ENCODE assay signal across 19 cellular contexts in genomic region chr1:88111806-88112205, GRCh38.
DNase-seq lines count a peak whose midpoint lies in the region; TF ChIP-seq lines count a peak whose summit lies in the region.
"Had no signal": no experiment of that assay in that cellular context is flagged by ENCODE, and none has a peak within 500 bp of the region (broad histone marks: within the 10 kb centered on the region; RNA-seq: fewer than 3 reads in every experiment).

No MANE protein-coding gene starts in this region.

- H2BK15ac ChIP-seq in neuronal stem cell (ENCODE audit: low read length), result no peak overlapping the region

- no peak overlapping the region for H2BK5ac ChIP-seq in neuronal stem cell (ENCODE audit: low read length)

- intact Hi-C loops in Calu3 (cut with micrococcal nuclease; ENCODE audit: unreplicated experiment), result loop anchor here (2.0 to 5.0 kb wide), 2 partner anchors 40 to 63 kb away; no protein-coding TSS in a partner anchor

- H3K4me1 ChIP-seq in neuronal stem cell (ENCODE audit: control insufficient read depth in 2 of 2, insufficient read depth in 1 of 2, low read depth in 1 of 2, low read length in 2 of 2) (no peaks in the 10 kb centered on the region), HAP-1 (no peaks in the 10 kb centered on the region)
- H3K4me1 ChIP-seq: Caco-2 had no signal

- H3K14ac ChIP-seq in neuronal stem cell (ENCODE audit: low read length), result no peak overlapping the region

- H3K27me3 Mint-ChIP-seq in Calu3 (ENCODE audit: unreplicated experiment), result no peaks in the 10 kb centered on the region
- H3K27me3 Mint-ChIP-seq: CD4-positive, alpha-beta T cell had no signal

- H3K36me3 ChIP-seq in neuronal stem cell (replicated peaks in 1 of 2; ENCODE audit: control insufficient read depth in 2 of 2, insufficient read depth in 2 of 2, low read length in 2 of 2), result no peaks in the 10 kb centered on the region
- H3K36me3 ChIP-seq in HAP-1 (replicated peaks), result no peaks in the 10 kb centered on the region

- H3K9me3 ChIP-seq in neuronal stem cell (replicated peaks in 1 of 2; ENCODE audit: control insufficient read depth in 2 of 2, insufficient read depth in 1 of 2, low read depth in 1 of 2, low read length in 2 of 2), result no peaks in the 10 kb centered on the region
- H3K9me3 ChIP-seq in HAP-1, result no peaks in the 10 kb centered on the region
- H3K9me3 ChIP-seq: Caco-2 had no signal

- peak overlapping the region; percentile 59 for H3K27ac Mint-ChIP-seq in Calu3 (ENCODE audit: unreplicated experiment)
- H3K27ac Mint-ChIP-seq: CD4-positive, alpha-beta T cell had no signal

- no peak overlapping the region for H3K18ac ChIP-seq in neuronal stem cell (ENCODE audit: low read length)

- H3K9ac ChIP-seq in neuronal stem cell (ENCODE audit: low read depth, low read length, poor library complexity), result no peak overlapping the region

- H3K4me3 ChIP-seq in epithelial cell of esophagus (ENCODE audit: low read length), result no peak overlapping the region
- no peak overlapping the region for H3K4me3 ChIP-seq in neuronal stem cell (ENCODE audit: low read length in 2 of 2)
- no peak overlapping the region for H3K4me3 ChIP-seq in HAP-1
- H3K4me3 ChIP-seq: K562 had no signal

- H3K4me2 ChIP-seq in neuronal stem cell (ENCODE audit: insufficient read depth, low read length, poor library complexity, severe bottlenecking), result no peak overlapping the region

- H2AK5ac ChIP-seq in neuronal stem cell (ENCODE audit: low read depth, low read length), result no peak overlapping the region

- no peaks in the 10 kb centered on the region for H3K79me1 ChIP-seq in neuronal stem cell (ENCODE audit: low read depth, low read length)

- no TSS peak for BruUV-seq in Calu3 (replicated peaks; lab: Mats Ljungman, UMichigan)

- peak overlapping the region; percentile 12 for H3K4me3 Mint-ChIP-seq in Calu3 (ENCODE audit: low read depth, unreplicated experiment)
- H3K4me3 Mint-ChIP-seq: CD4-positive, alpha-beta T cell had no signal

- H2BK120ac ChIP-seq in neuronal stem cell (ENCODE audit: low read depth, low read length), result no peak overlapping the region

- DNase-seq in Calu3 (peak; percentile 50), HT-29 (ENCODE audit: low spot score) (peak; percentile 80), epithelial cell of esophagus (ENCODE audit: low read depth) (peak; percentile 10), kidney glomerular epithelial cell (lab: John Stamatoyannopoulos, UW) (peak; percentile 22), neuronal stem cell (ENCODE audit: low spot score) (no peak), HAP-1 (ENCODE audit: low spot score in 2 of 2) (no peak), NCI-H1092 treated with DMSO at 0.1 percent for 48 hours (lab: John Stamatoyannopoulos, UW) (no peak)
- no peak for DNase-seq in activated CD4-positive, alpha-beta T cell treated with anti-CD3 and anti-CD28 coated beads for 1 hour
- DNase-seq: AML-193; Caco-2; CD4-positive, alpha-beta T cell; DMS153; DND-41; EL; GOT3; H7; IMR-90 had no signal

- no peak overlapping the region for H3K23ac ChIP-seq in neuronal stem cell (ENCODE audit: low read depth, low read length, poor library complexity)

- WGBS in neuronal stem cell (ENCODE audit: extremely low coverage in 2 of 2, insufficient read length in 2 of 2, insufficient replicate concordance in 1 of 2), 2 donors, result no CpG with 5 or more reads among the region's 3 CpGs

- H3K4me1 Mint-ChIP-seq in Calu3 (ENCODE audit: low read depth, unreplicated experiment), result peaks cover 42% of the 10 kb centered on the region

- H2AFZ ChIP-seq in neuronal stem cell (ENCODE audit: low read length), result no peak overlapping the region

- no peak overlapping the region for H4K91ac ChIP-seq in neuronal stem cell (ENCODE audit: low read depth, low read length, poor library complexity)

- CTCF ChIA-PET in Calu3 (lab: Charles Lee), result interaction anchor here (0.6 to 1.5 kb wide), 8 partner anchors 12 to 1408 kb away, joined by 3 to 7 read pairs (median 3); partner anchors contain the start of gene SH3GLB1

- no peaks in the 10 kb centered on the region for H3K27me3 ChIP-seq in neuronal stem cell (ENCODE audit: control insufficient read depth in 3 of 3, insufficient read depth in 3 of 3, low read depth in 1 of 3, low read length in 3 of 3)
- H3K27me3 ChIP-seq in HAP-1 (ENCODE audit: low read depth), result no peaks in the 10 kb centered on the region; the same call in 1 of the 2 replicates

- H3K4ac ChIP-seq in neuronal stem cell (ENCODE audit: low read length), result no peak overlapping the region

- no peak overlapping the region for H2BK12ac ChIP-seq in neuronal stem cell (ENCODE audit: low read length)

- H4K8ac ChIP-seq in neuronal stem cell (ENCODE audit: low read depth, low read length), result no peak overlapping the region

- H3K27ac ChIP-seq in neuronal stem cell (replicated peaks; ENCODE audit: low read length), result no peak overlapping the region
- H3K27ac ChIP-seq: C4-2B had no signal

- H3K36me3 Mint-ChIP-seq in Calu3 (ENCODE audit: insufficient read depth, unreplicated experiment), result no peaks in the 10 kb centered on the region

- in situ Hi-C loops in HAP-1 (cut with MboI; ENCODE audit: low sequenced_read_pairs), result no loop called here

- H3K9me3 Mint-ChIP-seq in Calu3 (ENCODE audit: low read depth, unreplicated experiment), result no peaks in the 10 kb centered on the region
- H3K9me3 Mint-ChIP-seq: CD4-positive, alpha-beta T cell had no signal

- TF ChIP-seq CTCF in Calu3 (IDR thresholded peaks at IDR 0.05; ENCODE audit: unreplicated experiment) (no peak), epithelial cell of esophagus (IDR thresholded peaks at IDR 0.05; ENCODE audit: insufficient read depth, low read depth, low read length, missing control alignments) (no peak)

Comparison
In these comparisons a context has a peak if more than half of its experiments do, and no peak if none do; other contexts are left out.
1. DNase-seq: peak in Calu3 (single experiment), HT-29 (single experiment), epithelial cell of esophagus (single experiment) and kidney glomerular epithelial cell (single experiment); none in neuronal stem cell (single experiment), HAP-1 (0 of 2), activated CD4-positive, alpha-beta T cell treated with anti-CD3 and anti-CD28 coated beads for 1 hour (single experiment) and NCI-H1092 treated with DMSO at 0.1 percent for 48 hours (single experiment).